Comparison of ENCODE assay signal across 1 cellular context in the genomic region with DNA sequence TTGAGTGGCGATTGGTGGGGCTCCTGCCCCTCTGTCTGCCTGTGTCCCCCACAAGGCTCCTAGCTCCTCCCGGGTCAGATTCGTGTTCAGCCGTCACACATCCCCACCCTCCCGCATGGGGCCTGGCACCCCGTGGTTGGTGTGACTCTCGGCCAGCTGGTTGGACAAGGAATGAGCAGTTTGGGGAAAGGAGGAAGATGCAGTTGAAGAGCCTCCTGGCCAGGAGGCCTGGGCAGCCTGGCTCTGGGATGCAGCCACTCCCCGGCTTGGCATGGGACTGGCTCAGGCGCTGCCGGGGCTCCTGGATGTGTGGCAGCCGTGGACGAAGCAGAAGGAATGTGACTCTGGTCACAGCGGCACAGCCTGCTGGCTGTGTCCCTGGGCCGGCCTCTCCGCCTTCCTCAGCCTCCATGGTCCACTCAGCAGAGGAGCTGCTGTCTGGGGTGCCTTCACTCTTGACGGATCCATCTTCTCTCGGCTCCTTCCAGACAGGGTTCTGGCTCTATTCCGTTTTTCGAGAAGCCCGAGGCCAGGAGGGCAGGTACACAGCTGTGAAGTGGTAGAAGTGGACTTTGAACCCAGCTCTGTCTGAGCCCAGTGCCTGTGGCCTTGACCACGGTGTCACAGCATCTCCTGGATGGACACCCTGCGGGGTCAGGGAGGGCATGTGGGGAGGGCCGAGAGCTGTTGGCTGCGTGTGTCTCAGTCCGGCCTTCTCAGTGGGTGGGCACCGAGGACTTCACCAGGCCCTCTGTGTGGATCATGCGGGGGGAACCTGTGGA.
TF ChIP-seq lines count a peak whose summit lies in the region.

No MANE protein-coding gene starts in this region.

TF ChIP-seq in H1, 55 proteins besides CTCF, POLR2A, EP300 and RAD21:
- no peak for TF ChIP-seq YY1 (IDR thresholded peaks at IDR 0.05; ENCODE audit: low read depth, low read length)
TF ChIP-seq in H1: peak in this region for 0.
